16 cellular contexts compared by ENCODE assay signal in genomic region chr3:169624533-169624972, GRCh38. TPM values are rescaled to one million over a fixed set of nuclear protein-coding genes. Genes with fewer than 3 reads are reported as not detected.
DNase-seq lines count a peak whose midpoint lies in the region; ATAC-seq and TF ChIP-seq lines count a peak whose summit lies in the region.
"Had no signal": no experiment of that assay in that cellular context is flagged by ENCODE, and none has a peak within 500 bp of the region (broad histone marks: within the 10 kb centered on the region; RNA-seq: fewer than 3 reads in every experiment).

No MANE protein-coding gene starts in this region.

- H3K4me3 ChIP-seq in BE2C (ENCODE audit: low read depth, low read length): no peak overlapping the region
- H3K4me3 ChIP-seq: K562, mucosa of descending colon, pancreas had no signal

- ATAC-seq in SK-N-SH treated with all-trans-retinoic acid at 6 μM for 48 hours: no peak
- no peak for ATAC-seq in GM19023 (IDR thresholded peaks at IDR 0.05; ENCODE audit: unreplicated experiment)
- ATAC-seq in stimulated activated naive CD8-positive, alpha-beta T cell treated with anti-CD3 and anti-CD28 coated beads, Interleukin-15, amount 100 ng/mL, for 72 hours: no peak
- ATAC-seq: effector memory CD8-positive, alpha-beta T cell; HCT116; K562; mucosa of descending colon had no signal

- TF ChIP-seq CTCF in BE2C (IDR thresholded peaks at IDR 0.05; ENCODE audit: low read depth, low read length): peak; percentile 20; the same call in 1 of the 2 replicates

- H3K9me3 Mint-ChIP-seq in stimulated activated naive CD8-positive, alpha-beta T cell treated with anti-CD3 and anti-CD28 coated beads, Interleukin-15, amount 100 ng/mL, for 72 hours: no peaks in the 10 kb centered on the region
- H3K9me3 Mint-ChIP-seq: effector memory CD8-positive, alpha-beta T cell had no signal

- no peaks in the 10 kb centered on the region for H3K4me1 ChIP-seq in BE2C

- no peak overlapping the region for H3K4me3 Mint-ChIP-seq in stimulated activated naive CD8-positive, alpha-beta T cell treated with anti-CD3 and anti-CD28 coated beads, Interleukin-15, amount 100 ng/mL, for 72 hours
- H3K4me3 Mint-ChIP-seq: effector memory CD8-positive, alpha-beta T cell had no signal

- no peaks in the 10 kb centered on the region for H3K36me3 ChIP-seq in BE2C
- H3K36me3 ChIP-seq: pancreas had no signal

- no peaks in the 10 kb centered on the region for H3K4me1 Mint-ChIP-seq in stimulated activated naive CD8-positive, alpha-beta T cell treated with anti-CD3 and anti-CD28 coated beads, Interleukin-15, amount 100 ng/mL, for 72 hours

- H3K27ac Mint-ChIP-seq in stimulated activated naive CD8-positive, alpha-beta T cell treated with anti-CD3 and anti-CD28 coated beads, Interleukin-15, amount 100 ng/mL, for 72 hours: no peak overlapping the region
- H3K27ac Mint-ChIP-seq: effector memory CD8-positive, alpha-beta T cell had no signal

- no peaks in the 10 kb centered on the region for H3K27me3 Mint-ChIP-seq in stimulated activated naive CD8-positive, alpha-beta T cell treated with anti-CD3 and anti-CD28 coated beads, Interleukin-15, amount 100 ng/mL, for 72 hours

- DNase-seq in BE2C (peak; percentile 40), LHCN-M2 (ENCODE audit: low read depth) (peak; percentile 2), left kidney (ENCODE audit: low read depth, low spot score) (peak; percentile 56), KBM-7 (no peak)
- DNase-seq in activated T-cell treated with anti-CD3 and anti-CD28 coated beads, Interleukin-2, amount 50 U/mL, for 1 hour: no peak
- no peak for DNase-seq in stimulated activated naive CD8-positive, alpha-beta T cell treated with anti-CD3 and anti-CD28 coated beads, Interleukin-15, amount 100 ng/mL, for 72 hours
- DNase-seq: activated naive CD4-positive, alpha-beta T cell; effector memory CD8-positive, alpha-beta T cell; foreskin melanocyte; mucosa of descending colon; NCI-H187 treated with DMSO at 0.1 percent for 48 hours had no signal

- no peaks in the 10 kb centered on the region for H3K27me3 ChIP-seq in BE2C
- H3K27me3 ChIP-seq: pancreas had no signal

- no peaks in the 10 kb centered on the region for H3K9me3 ChIP-seq in BE2C
- H3K9me3 ChIP-seq: mucosa of descending colon, pancreas had no signal

- in situ Hi-C loops in KBM-7 (cut with MboI; ENCODE audit: low pct_unique_long_range_greater_than_20kb, low sequenced_read_pairs): no loop called here

TF ChIP-seq in SK-N-SH treated with all-trans-retinoic acid at 6 μM for 48 hours, 23 proteins besides CTCF, POLR2A, EP300 and RAD21:
- TF ChIP-seq GLIS3 (CRISPR knock-in tag; IDR thresholded peaks at IDR 0.05): no peak
- 0 out of 2 replicates have a peak, but pooled peaks have one; percentile 21 for TF ChIP-seq ISL1 (CRISPR knock-in tag; IDR thresholded peaks at IDR 0.05)
TF ChIP-seq in SK-N-SH treated with all-trans-retinoic acid at 6 μM for 48 hours: peak in this region for 1.

RNA-seq across cellular contexts. Expression of gene MECOM, which starts 39.0 kb away (rescaled TPM):
- polyA plus RNA-seq in BE2C (2012; ENCODE audit: insufficient read depth, insufficient read length, low read depth): 5.1 TPM
- total RNA-seq in LHCN-M2 (2014; rRNA removed): 12.8 and 13.8 TPM in 2 replicates
- 1.4 TPM for polyA plus RNA-seq in LHCN-M2 (2012)

Comparison
In these comparisons a context has a peak if more than half of its experiments do, and no peak if none do; other contexts are left out.
1. DNase-seq: peak in BE2C (single experiment), LHCN-M2 (single experiment) and left kidney (single experiment); none in activated T-cell treated with anti-CD3 and anti-CD28 coated beads, Interleukin-2, amount 50 U/mL, for 1 hour (single experiment), KBM-7 (single experiment) and stimulated activated naive CD8-positive, alpha-beta T cell treated with anti-CD3 and anti-CD28 coated beads, Interleukin-15, amount 100 ng/mL, for 72 hours (0 of 2).